8 cellular contexts compared by ENCODE assay signal in genomic region chr1:205592443-205593003, GRCh38. TPM values are rescaled to one million over a fixed set of nuclear protein-coding genes. Genes with fewer than 3 reads are reported as not detected.
DNase-seq lines count a peak whose midpoint lies in the region; ATAC-seq and TF ChIP-seq lines count a peak whose summit lies in the region.

No MANE protein-coding gene starts in this region.

- peaks cover 9% of the 10 kb centered on the region for H3K27me3 Mint-ChIP-seq in activated naive CD4-positive, alpha-beta T cell treated with anti-CD3 and anti-CD28 coated beads, Interleukin-2, amount 10 ng/mL, durations not matched to agents 7 days and 5 days

- H3K27ac ChIP-seq in upper lobe of right lung (no peak overlapping the region), substantia nigra (ENCODE audit: low read depth, low read length, poor library complexity, severe bottlenecking) (no peak overlapping the region)

- no peaks in the 10 kb centered on the region for H3K9me3 ChIP-seq in upper lobe of right lung

- H3K4me3 Mint-ChIP-seq in activated naive CD4-positive, alpha-beta T cell treated with anti-CD3 and anti-CD28 coated beads, Interleukin-2, amount 10 ng/mL, durations not matched to agents 7 days and 5 days = peak overlapping the region; percentile 66

- no peaks in the 10 kb centered on the region for H3K27me3 ChIP-seq in upper lobe of right lung

- peaks cover 15% of the 10 kb centered on the region for H3K4me1 ChIP-seq in upper lobe of right lung

- no peaks in the 10 kb centered on the region for H3K9me3 Mint-ChIP-seq in activated naive CD4-positive, alpha-beta T cell treated with anti-CD3 and anti-CD28 coated beads, Interleukin-2, amount 10 ng/mL, durations not matched to agents 7 days and 5 days

- intact Hi-C loops in left colon (cut with DNase I, micrococcal nuclease) (loop anchor here (5.0 to 10.0 kb wide), 2 partner anchors 40 to 62 kb away; partner anchors contain the start of gene ELK4 (in 1 of the 2)), upper lobe of right lung (cut with DNase I) (loop anchor here (5.0 to 10.0 kb wide), 2 partner anchors 65 to 122 kb away; no protein-coding TSS in a partner anchor)

- peaks cover 58% of the 10 kb centered on the region for H3K4me1 Mint-ChIP-seq in activated naive CD4-positive, alpha-beta T cell treated with anti-CD3 and anti-CD28 coated beads, Interleukin-2, amount 10 ng/mL, durations not matched to agents 7 days and 5 days

- no peak for TF ChIP-seq CTCF in upper lobe of right lung (IDR thresholded peaks at IDR 0.05)

- no peaks in the 10 kb centered on the region for H3K36me3 ChIP-seq in upper lobe of right lung

- H3K4me3 ChIP-seq in upper lobe of right lung = peak overlapping the region; percentile 49

- H3K27ac Mint-ChIP-seq in activated naive CD4-positive, alpha-beta T cell treated with anti-CD3 and anti-CD28 coated beads, Interleukin-2, amount 10 ng/mL, durations not matched to agents 7 days and 5 days = peak overlapping the region; percentile 93

- no peak for DNase-seq in activated naive CD4-positive, alpha-beta T cell treated with anti-CD3 and anti-CD28 coated beads, Interleukin-2, amount 10 ng/mL, durations not matched to agents 7 days and 5 days
- DNase-seq in activated naive CD4-positive, alpha-beta T cell treated with Interleukin-2 at 50 U/mL for 16 hours = no peak
- DNase-seq in activated CD8-positive, alpha-beta memory T cell treated with anti-CD3 and anti-CD28 coated beads, Interleukin-2, amount 50 U/mL, for 48 hours = peak; percentile 55
- DNase-seq in left colon (no peak), upper lobe of right lung (peak; percentile 32), substantia nigra (lab: John Stamatoyannopoulos, UW) (no peak)

- CTCF ChIA-PET in activated naive CD4-positive, alpha-beta T cell treated with anti-CD3 and anti-CD28 coated beads, Interleukin-2, amount 10 ng/mL, durations not matched to agents 7 days and 5 days (lab: Charles Lee) = interaction anchor here (0.8 to 9.7 kb wide), 22 partner anchors 9 to 385 kb away, joined by 3 to 337 read pairs (median 5); partner anchors contain the start of genes CDK18 and ELK4

- ATAC-seq in left colon (peak; percentile 0), upper lobe of right lung (no peak), HG02970 (IDR thresholded peaks at IDR 0.05; ENCODE audit: low FRiP score, unreplicated experiment) (no peak), GM21447 (IDR thresholded peaks at IDR 0.05; ENCODE audit: unreplicated experiment) (no peak)

- peaks cover 23% of the 10 kb centered on the region for H3K36me3 Mint-ChIP-seq in activated naive CD4-positive, alpha-beta T cell treated with anti-CD3 and anti-CD28 coated beads, Interleukin-2, amount 10 ng/mL, durations not matched to agents 7 days and 5 days

RNA-seq across cellular contexts. Expression of gene ELK4, which starts 39.3 kb away (rescaled TPM):
- total RNA-seq in left colon = 10 to 100 TPM; 37.4 to 39.5 TPM
- 71.5 TPM for total RNA-seq in upper lobe of right lung

Comparison
In these comparisons a context has a peak if more than half of its experiments do, and no peak if none do; other contexts are left out.
1. DNase-seq: peak in activated CD8-positive, alpha-beta memory T cell treated with anti-CD3 and anti-CD28 coated beads, Interleukin-2, amount 50 U/mL, for 48 hours (single experiment) and upper lobe of right lung (single experiment); none in activated naive CD4-positive, alpha-beta T cell treated with anti-CD3 and anti-CD28 coated beads, Interleukin-2, amount 10 ng/mL, durations not matched to agents 7 days and 5 days (single experiment), activated naive CD4-positive, alpha-beta T cell treated with Interleukin-2 at 50 U/mL for 16 hours (single experiment), left colon (0 of 2) and substantia nigra (0 of 49).